Comparison of ENCODE assay signal across 8 cellular contexts in the genomic region with DNA sequence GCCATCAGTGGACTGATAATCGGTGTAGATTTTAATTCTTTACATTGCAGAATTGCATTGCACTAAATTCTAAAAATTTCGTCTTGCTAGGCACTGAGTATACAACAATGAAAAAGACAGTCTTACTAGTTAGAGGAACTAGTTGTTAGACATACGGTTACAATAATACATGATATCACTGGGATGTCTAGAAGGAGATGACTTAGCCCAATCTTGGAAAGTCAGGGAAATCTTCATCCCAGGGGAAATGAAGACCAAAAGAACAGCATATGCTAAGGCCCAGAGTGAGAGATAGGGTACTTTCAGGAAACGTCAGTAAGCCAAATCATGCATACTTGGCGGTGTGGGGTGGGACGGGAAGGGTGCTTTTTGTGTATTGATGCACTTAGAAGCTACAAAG. TPM values are rescaled to one million over a fixed set of nuclear protein-coding genes. Genes with fewer than 3 reads are reported as not detected.
DNase-seq lines count a peak whose midpoint lies in the region; ATAC-seq and TF ChIP-seq lines count a peak whose summit lies in the region.

No MANE protein-coding gene starts in this region.

- 36 to 49% (median 46%) methylated on average over 6 of the region's 6 CpGs for WGBS in psoas muscle, 3 donors

- no peak for TF ChIP-seq CTCF in GM12864 (IDR thresholded peaks at IDR 0.05; ENCODE audit: low read depth, low read length, missing control alignments)
- no peak for TF ChIP-seq CTCF in PC-3 (conservative IDR thresholded peaks at IDR 0.05; ENCODE audit: low read depth, low read length)
- no peak for TF ChIP-seq CTCF in epithelial cell of proximal tubule (conservative IDR thresholded peaks at IDR 0.05; ENCODE audit: low read depth, low read length)
- TF ChIP-seq CTCF in psoas muscle (IDR thresholded peaks at IDR 0.05): no peak
- TF ChIP-seq CTCF in mucosa of descending colon (IDR thresholded peaks at IDR 0.05): no peak

- peaks cover 13% of the 10 kb centered on the region; the same call in 1 of the 2 replicates for H3K4me1 ChIP-seq in PC-3 (ENCODE audit: insufficient read depth, low read length)
- H3K4me1 ChIP-seq in psoas muscle: peaks cover 24% of the 10 kb centered on the region
- peaks cover 17% of the 10 kb centered on the region for H3K4me1 ChIP-seq in mucosa of descending colon (ENCODE audit: low read depth)

- ATAC-seq in PC-3: no peak
- ATAC-seq in psoas muscle: no peak
- ATAC-seq in GM18858 (IDR thresholded peaks at IDR 0.05; ENCODE audit: unreplicated experiment): no peak
- no peak for ATAC-seq in mucosa of descending colon

- H3K79me2 ChIP-seq in PC-3 (ENCODE audit: low read length): peaks cover 61% of the 10 kb centered on the region

- H3K27me3 ChIP-seq in PC-3 (ENCODE audit: low read length) (no peaks in the 10 kb centered on the region), psoas muscle (ENCODE audit: insufficient read depth in 3 of 3, low read length in 2 of 3) (no peaks in the 10 kb centered on the region)

- H3K36me3 ChIP-seq in PC-3 (ENCODE audit: low read depth, low read length) (no peaks in the 10 kb centered on the region), psoas muscle (ENCODE audit: insufficient read depth in 1 of 2, low read depth in 1 of 2) (peaks cover 0 to 1% of the 10 kb centered on the region in 2 donors), mucosa of descending colon (ENCODE audit: low read depth) (no peaks in the 10 kb centered on the region)

- H3K9ac ChIP-seq in PC-3 (ENCODE audit: low read length): peak overlapping the region; percentile 85

- no peak for DNase-seq in GM12864 (ENCODE audit: low read depth)
- DNase-seq in PC-3: no peak
- no peak for DNase-seq in epithelial cell of proximal tubule (ENCODE audit: low read depth)
- DNase-seq in psoas muscle: no peak
- DNase-seq in H4 (ENCODE audit: low spot score): no peak
- no peak for DNase-seq in GM19240 (ENCODE audit: insufficient read length, low spot score)
- no peak for DNase-seq in mucosa of descending colon

- peak overlapping the region; percentile 91 for H3K4me2 ChIP-seq in PC-3 (ENCODE audit: low read length)

- H3K27ac ChIP-seq in PC-3 (ENCODE audit: low read length) (no peak overlapping the region), psoas muscle (peak overlapping the region; percentile 98)

- H3K9me2 ChIP-seq in PC-3 (replicated peaks; ENCODE audit: low read length): no peaks in the 10 kb centered on the region

- peak overlapping the region; percentile 72 for H3K4me3 ChIP-seq in GM12864 (ENCODE audit: low read depth, low read length)
- peak overlapping the region; percentile 91 for H3K4me3 ChIP-seq in PC-3 (ENCODE audit: low read length)
- peak overlapping the region; percentile 84 for H3K4me3 ChIP-seq in epithelial cell of proximal tubule (ENCODE audit: low read depth, low read length)
- H3K4me3 ChIP-seq in psoas muscle: peak overlapping the region; percentile 77
- H3K4me3 ChIP-seq in mucosa of descending colon: no peak overlapping the region

- peak overlapping the region; percentile 95; the same call in 1 of the 2 replicates for H2AFZ ChIP-seq in PC-3 (ENCODE audit: low read length)

- H3F3A ChIP-seq in PC-3 (ENCODE audit: low read length, unreplicated experiment): no peaks in the 10 kb centered on the region

- POLR2A ChIA-PET in PC-3 (lab: Charles Lee; ENCODE audit: unreplicated experiment): no interaction called here

- CTCF ChIA-PET in PC-3 (lab: Charles Lee): no interaction called here

- no peaks in the 10 kb centered on the region for H3K9me3 ChIP-seq in PC-3 (ENCODE audit: low read length)
- no peaks in the 10 kb centered on the region for H3K9me3 ChIP-seq in psoas muscle
- no peaks in the 10 kb centered on the region for H3K9me3 ChIP-seq in mucosa of descending colon

- H4K20me1 ChIP-seq in PC-3 (ENCODE audit: low read length): no peaks in the 10 kb centered on the region

- intact Hi-C loops in PC-3 (cut with micrococcal nuclease): no loop called here
- intact Hi-C loops in psoas muscle (cut with DNase I): loop anchor here in 1 of 2 donors (5.0 to 10.0 kb wide), 2 partner anchors 56 to 279 kb away; no protein-coding TSS in a partner anchor
- intact Hi-C loops in mucosa of descending colon (cut with DNase I, micrococcal nuclease): no loop called here

- no TSS peak for BruUV-seq in PC-3 (replicated peaks; lab: Mats Ljungman, UMichigan)

RNA-seq across cellular contexts. Expression of a gene that starts 0.9 kb away (rescaled TPM):
- total RNA-seq in PC-3 (2014; rRNA removed) (19.8 and 26.4 TPM in 2 replicates), epithelial cell of proximal tubule (13.5 and 32.4 TPM in 2 replicates), psoas muscle (1 to 10 TPM; 6.4 to 8.6 (median 6.5) TPM), mucosa of descending colon (10 to 100 TPM; 12.0 to 15.9 (median 14.1) TPM)
- 10 to 100 TPM in 1 of 3 donors, 1 to 10 TPM in 2; 5.1 to 20.7 (median 6.0) TPM for polyA plus RNA-seq in psoas muscle
- total RNA-seq in H4 (2014; rRNA removed; shearing (Covaris generic)): 13.9 and 17.7 TPM in 2 replicates

RNA-seq across cellular contexts. Expression of a gene that starts 1.6 kb away (rescaled TPM):
- 3.4 and 3.5 TPM in 2 replicates for total RNA-seq in PC-3 (2014; rRNA removed)
- 5.7 and 8.0 TPM in 2 replicates for total RNA-seq in epithelial cell of proximal tubule
- total RNA-seq in psoas muscle: 100 to 1,000 TPM in 2 of 4 donors, 10 to 100 TPM in 2; 44.4 to 113 (median 95.5) TPM
- polyA plus RNA-seq in psoas muscle: 100 to 1,000 TPM in 2 of 3 donors, 10 to 100 TPM in 1; 15.1 to 176 (median 101) TPM
- 11.0 and 13.4 TPM in 2 replicates for total RNA-seq in H4 (2014; rRNA removed; shearing (Covaris generic))
- total RNA-seq in mucosa of descending colon: 10 to 100 TPM; 23.5 to 42.6 (median 32.8) TPM
